In genomic region chr4:10366628-10367027, GRCh38 we compare ENCODE assay signal across 20 cellular contexts.
DNase-seq lines count a peak whose midpoint lies in the region; ATAC-seq, FAIRE-seq and TF ChIP-seq lines count a peak whose summit lies in the region.
"Had no signal": no experiment of that assay in that cellular context is flagged by ENCODE, and none has a peak within 500 bp of the region (broad histone marks: within the 10 kb centered on the region; RNA-seq: fewer than 3 reads in every experiment).

No MANE protein-coding gene starts in this region.

- H3K79me2 ChIP-seq in keratinocyte (ENCODE audit: control insufficient read depth, insufficient read depth, low read length), result no peaks in the 10 kb centered on the region

- no peaks in the 10 kb centered on the region for H3K27me3 ChIP-seq in RWPE2 (ENCODE audit: insufficient read depth, poor library complexity, severe bottlenecking)
- H3K27me3 ChIP-seq in keratinocyte (ENCODE audit: control insufficient read depth, extremely low read depth, insufficient read depth, low read length), result no peaks in the 10 kb centered on the region
- H3K27me3 ChIP-seq: BE2C had no signal

- H3K9me1 ChIP-seq in keratinocyte (ENCODE audit: control insufficient read depth, extremely low read depth, insufficient read depth, low read length), result no peaks in the 10 kb centered on the region

- peak overlapping the region; percentile 30 for H3K9ac ChIP-seq in keratinocyte (ENCODE audit: control insufficient read depth, extremely low read depth, insufficient read depth, low read length)

- no peaks in the 10 kb centered on the region for H3K9me3 ChIP-seq in RWPE2 (ENCODE audit: severe bottlenecking)
- no peaks in the 10 kb centered on the region for H3K9me3 ChIP-seq in keratinocyte (ENCODE audit: control insufficient read depth, low read depth, low read length)
- H3K9me3 ChIP-seq: BE2C, HAP-1 had no signal

- dilution Hi-C loops in keratinocyte (cut with MboI; ENCODE audit: extremely low pct_ligation_motif_present, low sequenced_read_pairs), result no loop called here

- no peaks in the 10 kb centered on the region for H3K36me3 ChIP-seq in RWPE2 (ENCODE audit: low read depth)
- H3K36me3 ChIP-seq in keratinocyte (ENCODE audit: control insufficient read depth in 2 of 2, extremely low read depth in 1 of 2, insufficient read depth in 2 of 2, low read length in 2 of 2), result no peaks in the 10 kb centered on the region
- H3K36me3 ChIP-seq: BE2C, HAP-1 had no signal

- no peak for DNase-seq in RWPE2 (ENCODE audit: low spot score)
- peak; percentile 64 for DNase-seq in epithelial cell of esophagus (ENCODE audit: low read depth)
- no peak for DNase-seq in keratinocyte (ENCODE audit: low read depth, low spot score)
- no peak for DNase-seq in hippocampal formation (lab: John Stamatoyannopoulos, UW)
- DNase-seq in substantia nigra (lab: John Stamatoyannopoulos, UW), result no peak
- no peak for DNase-seq in middle frontal gyrus (ENCODE audit: extremely low spot score, low spot score)
- DNase-seq: ACHN; BE2C; C1 segment of cervical spinal cord; CD4-positive, CD25-positive, alpha-beta regulatory T cell; CD8-positive, alpha-beta memory T cell; COR-L47; DMS 273 treated with DMSO at 0.1 percent for 48 hours had no signal

- H4K20me1 ChIP-seq in keratinocyte (ENCODE audit: control insufficient read depth, extremely low read depth, insufficient read depth, low read length), result no peaks in the 10 kb centered on the region

- FAIRE-seq in keratinocyte (lab: Jason Lieb, UNC), result peak; percentile 95
- FAIRE-seq: A204.1, G401.6, GM12891, GM19239 had no signal

- H3K4me3 ChIP-seq in RWPE2 (ENCODE audit: severe bottlenecking) (no peak overlapping the region), epithelial cell of esophagus (ENCODE audit: low read length) (no peak overlapping the region), keratinocyte (ENCODE audit: control insufficient read depth in 2 of 3, extremely low read depth in 1 of 3, insufficient read depth in 2 of 3, low read depth in 1 of 3, low read length in 3 of 3) (peak overlapping the region in 1 of 3 experiments; percentile 23)
- H3K4me3 ChIP-seq: HAP-1 had no signal

- peak; percentile 73 for ATAC-seq in RWPE2 (ENCODE audit: low read depth)
- ATAC-seq in HG03135 (IDR thresholded peaks at IDR 0.05; ENCODE audit: unreplicated experiment), result no peak

- H3K4me2 ChIP-seq in keratinocyte (ENCODE audit: control insufficient read depth, extremely low read depth, insufficient read depth, low read depth, low read length), result peak overlapping the region; percentile 74

- H2AFZ ChIP-seq in keratinocyte (ENCODE audit: control insufficient read depth, low read length), result peak overlapping the region; percentile 63

- H3K4me1 ChIP-seq in RWPE2 (ENCODE audit: insufficient read depth, poor library complexity, severe bottlenecking) (peaks cover 14% of the 10 kb centered on the region), keratinocyte (ENCODE audit: control insufficient read depth, extremely low read depth, insufficient read depth, low read length) (peaks cover 21% of the 10 kb centered on the region)
- H3K4me1 ChIP-seq: BE2C, HAP-1 had no signal

- TF ChIP-seq CTCF in RWPE2 (IDR thresholded peaks at IDR 0.05; ENCODE audit: poor library complexity, severe bottlenecking), result no peak
- TF ChIP-seq CTCF in epithelial cell of esophagus (IDR thresholded peaks at IDR 0.05; ENCODE audit: insufficient read depth, low read depth, low read length, missing control alignments), result no peak
- no peak for TF ChIP-seq CTCF in keratinocyte (optimal IDR thresholded peaks at IDR 0.05 in 1 of 3, IDR thresholded peaks at IDR 0.05 in 1 of 3, conservative IDR thresholded peaks at IDR 0.05 in 1 of 3; ENCODE audit: extremely low read depth in 1 of 3, insufficient read depth in 2 of 3, low read length in 3 of 3)

- no peak overlapping the region for H3K27ac ChIP-seq in RWPE2 (ENCODE audit: poor library complexity, severe bottlenecking)
- H3K27ac ChIP-seq in keratinocyte (ENCODE audit: control insufficient read depth, insufficient read depth, low read length), result peak overlapping the region; percentile 53
- no peak overlapping the region for H3K27ac ChIP-seq in substantia nigra (ENCODE audit: low read depth, low read length, poor library complexity, severe bottlenecking)
- H3K27ac ChIP-seq: HL-60 had no signal
